In the genomic region with DNA sequence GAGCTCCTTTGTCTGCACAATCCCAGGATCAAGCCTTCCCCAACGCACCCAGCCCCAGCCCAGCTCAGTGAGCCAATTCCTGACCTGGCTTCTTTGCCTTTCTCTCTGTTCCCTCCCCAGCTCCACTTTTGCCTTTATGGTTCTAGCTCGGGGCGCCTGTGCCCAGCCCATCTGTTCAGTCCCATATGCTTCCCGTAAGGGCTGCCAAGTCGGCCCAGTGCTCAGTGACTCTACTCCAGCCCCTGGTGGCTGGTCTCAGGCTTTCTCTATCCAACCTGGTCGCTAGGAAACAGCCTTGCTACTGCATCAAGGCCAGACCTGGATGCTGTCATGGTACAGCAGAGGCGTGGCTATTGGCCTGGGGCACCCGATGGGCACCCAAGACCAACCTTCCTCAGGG, we compare ENCODE assay signal across 13 cellular contexts.
DNase-seq lines count a peak whose midpoint lies in the region; ATAC-seq and TF ChIP-seq lines count a peak whose summit lies in the region.
"Had no signal": no experiment of that assay in that cellular context is flagged by ENCODE, and none has a peak within 500 bp of the region (broad histone marks: within the 10 kb centered on the region; RNA-seq: fewer than 3 reads in every experiment).

No MANE protein-coding gene starts in this region.

- H3K18ac ChIP-seq in neuronal stem cell (ENCODE audit: low read length): peak overlapping the region; percentile 18

- intact Hi-C loops in body of pancreas (cut with DNase I) (no loop called here), natural killer cell (cut with micrococcal nuclease) (no loop called here)

- H2AFZ ChIP-seq in neuronal stem cell (ENCODE audit: low read length): no peak overlapping the region

- no peak overlapping the region for H3K27ac Mint-ChIP-seq in natural killer cell
- H3K27ac Mint-ChIP-seq: activated CD8-positive, alpha-beta T cell treated with anti-CD3 and anti-CD28 coated beads, Interleukin-2, amount 10 ng/mL, durations not matched to agents 7 days and 5 days; activated naive CD8-positive, alpha-beta T cell treated with anti-CD3 and anti-CD28 coated beads for 36 hours had no signal

- no peaks in the 10 kb centered on the region for H3K36me3 Mint-ChIP-seq in natural killer cell
- H3K36me3 Mint-ChIP-seq: activated naive CD8-positive, alpha-beta T cell treated with anti-CD3 and anti-CD28 coated beads for 36 hours had no signal

- WGBS in body of pancreas, 2 donors: 34 to 35% methylated on average over 6 to 8 of the region's 8 CpGs
- whole genome bisulfite sequencing in neuronal stem cell (ENCODE audit: extremely low coverage in 2 of 2, insufficient read length in 2 of 2, insufficient replicate concordance in 1 of 2), 2 donors: no CpG with 5 or more reads among the region's 8 CpGs

- H3K9me3 Mint-ChIP-seq in natural killer cell: peaks cover 4 to 5% of the 10 kb centered on the region in 2 donors

- H3K23ac ChIP-seq in neuronal stem cell (ENCODE audit: low read depth, low read length, poor library complexity): no peak overlapping the region

- no peak overlapping the region for H3K4ac ChIP-seq in neuronal stem cell (ENCODE audit: low read length)

- H3K4me1 Mint-ChIP-seq in natural killer cell: no peaks in the 10 kb centered on the region
- H3K4me1 Mint-ChIP-seq: activated naive CD8-positive, alpha-beta T cell treated with anti-CD3 and anti-CD28 coated beads for 36 hours had no signal

- H3K4me2 ChIP-seq in neuronal stem cell (ENCODE audit: insufficient read depth, low read length, poor library complexity, severe bottlenecking): no peak overlapping the region

- H4K8ac ChIP-seq in neuronal stem cell (ENCODE audit: low read depth, low read length): no peak overlapping the region

- no peak overlapping the region for H2BK120ac ChIP-seq in neuronal stem cell (ENCODE audit: low read depth, low read length)

- peak overlapping the region; percentile 14 for H2BK12ac ChIP-seq in neuronal stem cell (ENCODE audit: low read length)

- no peak for TF ChIP-seq POLR2A in body of pancreas (IDR thresholded peaks at IDR 0.05)

- TF ChIP-seq CTCF in body of pancreas (IDR thresholded peaks at IDR 0.05): no peak
- TF ChIP-seq CTCF in natural killer cell (IDR thresholded peaks at IDR 0.05): no peak

- H3K4me1 ChIP-seq in body of pancreas (no peaks in the 10 kb centered on the region), neuronal stem cell (ENCODE audit: control insufficient read depth in 2 of 2, insufficient read depth in 1 of 2, low read depth in 1 of 2, low read length in 2 of 2) (peaks cover 0 to 8% of the 10 kb centered on the region in 2 donors)
- H3K4me1 ChIP-seq: Caco-2, upper lobe of left lung had no signal

- DNase-seq in ELF-1 (ENCODE audit: low read depth, low spot score) (peak; percentile 56), NCI-H2107 (lab: John Stamatoyannopoulos, UW) (peak; percentile 62), body of pancreas (peak in 3 of 4 donors; percentile 12 to 36 (median 32)), neuronal stem cell (ENCODE audit: low spot score) (no peak), natural killer cell (no peak), NCI-H2081 (lab: John Stamatoyannopoulos, UW) (no peak), NOMO-1 treated with dmso at 0.1 percent for 144 hours (lab: John Stamatoyannopoulos, UW; ENCODE audit: unreplicated experiment) (no peak)
- DNase-seq: activated CD8-positive, alpha-beta T cell treated with anti-CD3 and anti-CD28 coated beads, Interleukin-2, amount 10 ng/mL, durations not matched to agents 7 days and 5 days; activated naive CD8-positive, alpha-beta T cell treated with anti-CD3 and anti-CD28 coated beads for 36 hours; Caco-2; mammary epithelial cell; NCI-H1048; upper lobe of left lung had no signal

- H3K9me3 ChIP-seq in body of pancreas: no peaks in the 10 kb centered on the region
- H3K9me3 ChIP-seq in neuronal stem cell (replicated peaks in 1 of 2; ENCODE audit: control insufficient read depth in 2 of 2, insufficient read depth in 1 of 2, low read depth in 1 of 2, low read length in 2 of 2): peaks cover 0 to 4% of the 10 kb centered on the region in 2 donors

- H3K36me3 ChIP-seq in body of pancreas (replicated peaks in 1 of 2; ENCODE audit: insufficient read depth in 1 of 2, low read depth in 2 of 2): no peaks in the 10 kb centered on the region
- H3K36me3 ChIP-seq in neuronal stem cell (replicated peaks in 1 of 2; ENCODE audit: control insufficient read depth in 2 of 2, insufficient read depth in 2 of 2, low read length in 2 of 2): no peaks in the 10 kb centered on the region
- H3K36me3 ChIP-seq: upper lobe of left lung had no signal

- H3K4me3 ChIP-seq in body of pancreas (no peak overlapping the region), neuronal stem cell (ENCODE audit: low read length in 2 of 2) (no peak overlapping the region)
- H3K4me3 ChIP-seq: upper lobe of left lung had no signal

- H2AK5ac ChIP-seq in neuronal stem cell (ENCODE audit: low read depth, low read length): no peak overlapping the region

- no peak overlapping the region for H4K91ac ChIP-seq in neuronal stem cell (ENCODE audit: low read depth, low read length, poor library complexity)

- H3K27me3 Mint-ChIP-seq in natural killer cell (ENCODE audit: low read depth in 2 of 2): peaks cover 18 to 21% of the 10 kb centered on the region in 2 donors
- H3K27me3 Mint-ChIP-seq: activated naive CD8-positive, alpha-beta T cell treated with anti-CD3 and anti-CD28 coated beads for 36 hours had no signal

- H3K27ac ChIP-seq in body of pancreas (no peak overlapping the region), neuronal stem cell (replicated peaks; ENCODE audit: low read length) (no peak overlapping the region)
- H3K27ac ChIP-seq: upper lobe of left lung had no signal

- H2BK15ac ChIP-seq in neuronal stem cell (ENCODE audit: low read length): no peak overlapping the region

- ATAC-seq in body of pancreas (no peak), natural killer cell (no peak)
- ATAC-seq: activated CD8-positive, alpha-beta T cell treated with anti-CD3 and anti-CD28 coated beads, Interleukin-2, amount 10 ng/mL, durations not matched to agents 7 days and 5 days had no signal

- H3K14ac ChIP-seq in neuronal stem cell (ENCODE audit: low read length): no peak overlapping the region

- H3K27me3 ChIP-seq in body of pancreas: no peaks in the 10 kb centered on the region
- H3K27me3 ChIP-seq in neuronal stem cell (ENCODE audit: control insufficient read depth in 3 of 3, insufficient read depth in 3 of 3, low read depth in 1 of 3, low read length in 3 of 3): no peaks in the 10 kb centered on the region
- H3K27me3 ChIP-seq: upper lobe of left lung had no signal

- no peak overlapping the region for H3K4me3 Mint-ChIP-seq in natural killer cell
- H3K4me3 Mint-ChIP-seq: activated CD8-positive, alpha-beta T cell treated with anti-CD3 and anti-CD28 coated beads, Interleukin-2, amount 10 ng/mL, durations not matched to agents 7 days and 5 days; activated naive CD8-positive, alpha-beta T cell treated with anti-CD3 and anti-CD28 coated beads for 36 hours had no signal

- peak overlapping the region; percentile 35 for H2BK5ac ChIP-seq in neuronal stem cell (ENCODE audit: low read length)

- no peaks in the 10 kb centered on the region for H3K79me1 ChIP-seq in neuronal stem cell (ENCODE audit: low read depth, low read length)

- peak overlapping the region; percentile 5 for H3K9ac ChIP-seq in neuronal stem cell (ENCODE audit: low read depth, low read length, poor library complexity)

Comparison
In these comparisons a context has a peak if more than half of its experiments do, and no peak if none do; other contexts are left out.
1. DNase-seq: peak in ELF-1 (single experiment), NCI-H2107 (single experiment) and body of pancreas (3 of 4); none in neuronal stem cell (single experiment), natural killer cell (single experiment), NCI-H2081 (0 of 2) and NOMO-1 treated with dmso at 0.1 percent for 144 hours (single experiment).